1 cellular context compared by ENCODE assay signal in genomic region chr7:141976524-141977245, GRCh38.
TF ChIP-seq lines count a peak whose summit lies in the region.

No MANE protein-coding gene starts in this region.

TF ChIP-seq in GM23338, 12 proteins besides CTCF, POLR2A, EP300 and RAD21 (continued from another document):
- TF ChIP-seq ZNF462 (CRISPR knock-in tag; IDR thresholded peaks at IDR 0.05) = no peak
